ENCODE assay signal across 10 cellular contexts in the genomic region with DNA sequence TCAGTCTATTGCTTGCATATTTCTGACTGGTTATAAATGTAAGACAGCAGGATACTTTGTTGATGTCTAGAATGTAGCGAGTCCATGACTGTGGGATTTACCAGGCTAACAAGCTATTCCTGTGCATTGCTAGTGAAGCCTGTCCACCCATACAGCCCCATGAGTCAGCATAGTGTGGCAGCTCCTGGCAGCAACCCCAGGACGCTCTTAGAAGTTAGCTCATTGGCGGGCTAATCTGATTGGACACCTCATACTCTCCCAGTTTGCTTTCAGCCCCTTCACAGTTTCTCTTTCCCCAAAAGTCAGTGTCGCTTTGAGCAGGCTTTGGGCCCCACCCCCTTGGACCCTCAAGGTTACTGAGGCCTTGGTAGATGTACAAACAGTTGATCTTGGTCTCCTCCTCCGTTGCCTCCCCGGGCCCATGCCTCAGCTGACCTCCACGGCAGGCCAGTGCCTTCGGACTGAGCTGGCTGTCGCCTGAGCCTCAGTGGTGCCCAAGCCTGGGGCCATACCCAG. TPM values are rescaled to one million over a fixed set of nuclear protein-coding genes. Genes with fewer than 3 reads are reported as not detected.
DNase-seq lines count a peak whose midpoint lies in the region; ATAC-seq and TF ChIP-seq lines count a peak whose summit lies in the region.
"Had no signal": no experiment of that assay in that cellular context is flagged by ENCODE, and none has a peak within 500 bp of the region (broad histone marks: within the 10 kb centered on the region; RNA-seq: fewer than 3 reads in every experiment).

No MANE protein-coding gene starts in this region.

- H3K27me3 ChIP-seq in ACC112 (ENCODE audit: insufficient read depth, low read length) (no peaks in the 10 kb centered on the region), uterus (no peaks in the 10 kb centered on the region)

- peaks cover 7 to 54% (median 16%) of the 10 kb centered on the region in 3 donors for H3K36me3 Mint-ChIP-seq in immature natural killer cell

- H3K4me1 ChIP-seq in ACC112 (ENCODE audit: control insufficient read depth, insufficient read depth, low read length, unreplicated experiment) (peaks cover 14% of the 10 kb centered on the region), uterus (no peaks in the 10 kb centered on the region)

- peaks cover 48 to 64% of the 10 kb centered on the region in 2 donors for H3K4me1 Mint-ChIP-seq in immature natural killer cell

- H3K9me3 Mint-ChIP-seq in immature natural killer cell, result no peaks in the 10 kb centered on the region

- no peak overlapping the region for H3K4me3 ChIP-seq in ACC112 (ENCODE audit: low read depth, low read length)
- no peak overlapping the region for H3K4me3 ChIP-seq in HFF-Myc (replicated peaks; ENCODE audit: low read depth, low read length)
- H3K4me3 ChIP-seq in uterus, result no peak overlapping the region

- TF ChIP-seq POLR2A in uterus (IDR thresholded peaks at IDR 0.05), result no peak

- no peak overlapping the region for H2AFZ ChIP-seq in ACC112 (ENCODE audit: low read length, unreplicated experiment)

- ATAC-seq in GM21737 (IDR thresholded peaks at IDR 0.05; ENCODE audit: unreplicated experiment), result no peak

- H3K4me3 Mint-ChIP-seq in immature natural killer cell, result peak overlapping the region in 4 of 5 donors; percentile 21 to 69 (median 64)

- H3K36me3 ChIP-seq in ACC112 (ENCODE audit: insufficient read depth, low read length) (no peaks in the 10 kb centered on the region), uterus (no peaks in the 10 kb centered on the region)

- peak overlapping the region; percentile 74 to 88 (median 81) for H3K27ac Mint-ChIP-seq in immature natural killer cell

- H3K27ac ChIP-seq in ACC112 (ENCODE audit: low read depth, low read length) (peak overlapping the region; percentile 31; the same call in 1 of the 2 replicates), uterus (no peak overlapping the region)

- no peaks in the 10 kb centered on the region for H3K79me2 ChIP-seq in ACC112 (ENCODE audit: control insufficient read depth, insufficient read depth, low read length, unreplicated experiment)

- peaks cover 0 to 7% (median 0%) of the 10 kb centered on the region in 3 donors for H3K27me3 Mint-ChIP-seq in immature natural killer cell (ENCODE audit: low read depth in 3 of 3)

- intact Hi-C loops in uterus (cut with DNase I; ENCODE audit: low total_unique reads), result no loop called here

- DNase-seq in HFF-Myc (ENCODE audit: extremely low read depth, low read depth), result peak; percentile 50
- peak; percentile 92 for DNase-seq in astrocyte of the hippocampus (ENCODE audit: low read depth, low spot score)
- DNase-seq in immature natural killer cell, result no peak
- no peak for DNase-seq in uterus
- no peak for DNase-seq in SW480 (ENCODE audit: low spot score)
- DNase-seq in GM13976 (ENCODE audit: low spot score), result no peak
- DNase-seq: activated CD4-positive, alpha-beta T cell treated with anti-CD3 and anti-CD28 coated beads, Interleukin-2, amount 50 U/mL, for 1 hour; NCI-H2081 treated with DMSO at 0.1 percent for 48 hours had no signal

- in situ Hi-C loops in GM13976 (cut with MboI; ENCODE audit: low sequenced_read_pairs, unreplicated experiment), result no loop called here

- TF ChIP-seq CTCF in HFF-Myc (IDR thresholded peaks at IDR 0.05; ENCODE audit: low read depth, low read length, missing control alignments), result no peak
- TF ChIP-seq CTCF in uterus (IDR thresholded peaks at IDR 0.05), result no peak
- no peak for TF ChIP-seq CTCF in GM13976 (IDR thresholded peaks at IDR 0.05; ENCODE audit: borderline replicate concordance, control extremely low read depth, extremely low read depth, insufficient read depth, missing control alignments)

- H3K9me3 ChIP-seq in uterus, result no peaks in the 10 kb centered on the region

RNA-seq across cellular contexts. Expression of a gene that starts 48.0 kb away (rescaled TPM):
- 10 to 100 TPM; 34.0 to 54.6 (median 37.5) TPM for polyA plus RNA-seq in immature natural killer cell
- 10 to 100 TPM in 3 of 4 donors, 1 to 10 TPM in 1; 9.5 to 76.5 (median 34.4) TPM for total RNA-seq in uterus

RNA-seq across cellular contexts. Expression of a gene that starts 48.1 kb away (rescaled TPM):
- polyA plus RNA-seq in immature natural killer cell, result 10 to 100 TPM; 42.1 to 73.4 (median 58.6) TPM
- 10 to 100 TPM; 12.0 to 57.9 (median 33.9) TPM for total RNA-seq in uterus

Comparison
In these comparisons a context has a peak if more than half of its experiments do, and no peak if none do; other contexts are left out.
1. DNase-seq: peak in HFF-Myc (single experiment) and astrocyte of the hippocampus (single experiment); none in immature natural killer cell (0 of 3), uterus (0 of 2), SW480 (single experiment) and GM13976 (single experiment).